Comparison of ENCODE assay signal across 7 cellular contexts in genomic region chrX:74535633-74536141, GRCh38.
A peak's percentile ranks its signal among the peaks of the same experiment; 100 is the strongest.
DNase-seq lines count a peak whose midpoint lies in the region; ATAC-seq, FAIRE-seq and TF ChIP-seq lines count a peak whose summit lies in the region.

No MANE protein-coding gene starts in this region.

- peaks cover 2% of the 10 kb centered on the region for H3K36me3 Mint-ChIP-seq in astrocyte (ENCODE audit: low read depth, unreplicated experiment)

- peaks cover 9% of the 10 kb centered on the region for H3K4me1 Mint-ChIP-seq in astrocyte (ENCODE audit: low read depth, unreplicated experiment)

- no peak for FAIRE-seq in astrocyte (lab: Jason Lieb, UNC)

- peak overlapping the region; percentile 79 for H3K4me3 Mint-ChIP-seq in astrocyte (ENCODE audit: unreplicated experiment)

- intact Hi-C loops in right cardiac atrium (cut with DNase I) = loop anchor here in 1 of 4 donors (10.0 kb wide), 1 partner anchor 151 kb away; no protein-coding TSS in a partner anchor
- intact Hi-C loops in psoas muscle (cut with DNase I) = no loop called here

- H3K36me3 ChIP-seq in astrocyte (ENCODE audit: insufficient read depth, low read length) (no peaks in the 10 kb centered on the region), psoas muscle (ENCODE audit: insufficient read depth in 1 of 2, low read depth in 1 of 2) (no peaks in the 10 kb centered on the region)

- H3K9ac ChIP-seq in astrocyte (ENCODE audit: low read length) = peak overlapping the region; percentile 70

- H3K27ac Mint-ChIP-seq in astrocyte (ENCODE audit: unreplicated experiment) = no peak overlapping the region

- no peaks in the 10 kb centered on the region for H3K9me3 Mint-ChIP-seq in astrocyte (ENCODE audit: unreplicated experiment)

- no peaks in the 10 kb centered on the region for H3K79me2 ChIP-seq in astrocyte (ENCODE audit: insufficient read depth, low read length)

- H3K4me3 ChIP-seq in GM12864 (ENCODE audit: low read depth, low read length) = peak overlapping the region; percentile 47
- H3K4me3 ChIP-seq in astrocyte (ENCODE audit: insufficient read depth, low read depth, low read length) = peak overlapping the region; percentile 47
- H3K4me3 ChIP-seq in right cardiac atrium (ENCODE audit: low read length) = peak overlapping the region; percentile 53
- peak overlapping the region; percentile 72 for H3K4me3 ChIP-seq in psoas muscle

- H2AFZ ChIP-seq in astrocyte (ENCODE audit: low read depth, low read length) = peak overlapping the region; percentile 63

- H3K9me3 ChIP-seq in astrocyte (ENCODE audit: insufficient read depth, low read depth, low read length) (no peaks in the 10 kb centered on the region), right cardiac atrium (ENCODE audit: control insufficient read depth, low read length) (no peaks in the 10 kb centered on the region), psoas muscle (no peaks in the 10 kb centered on the region)

- H3K4me1 ChIP-seq in astrocyte (ENCODE audit: insufficient read depth, low read length) (peaks cover 10% of the 10 kb centered on the region), right cardiac atrium (ENCODE audit: control insufficient read depth, insufficient read depth, low read length) (no peaks in the 10 kb centered on the region), psoas muscle (no peaks in the 10 kb centered on the region)

- H3K27me3 ChIP-seq in astrocyte (ENCODE audit: insufficient read depth, low read length) = no peaks in the 10 kb centered on the region
- no peaks in the 10 kb centered on the region for H3K27me3 ChIP-seq in right cardiac atrium (ENCODE audit: control insufficient read depth, insufficient read depth)
- H3K27me3 ChIP-seq in psoas muscle (ENCODE audit: insufficient read depth in 3 of 3, low read length in 2 of 3) = peaks cover 0 to 28% (median 0%) of the 10 kb centered on the region in 3 donors

- H3K27me3 Mint-ChIP-seq in astrocyte (ENCODE audit: low read depth, unreplicated experiment) = no peaks in the 10 kb centered on the region

- H3K27ac ChIP-seq in astrocyte (ENCODE audit: low read depth, low read length) (peak overlapping the region; percentile 41), right cardiac atrium (ENCODE audit: low read length) (peak overlapping the region; percentile 86), psoas muscle (peak overlapping the region; percentile 92)

- no peak for TF ChIP-seq CTCF in GM12864 (IDR thresholded peaks at IDR 0.05; ENCODE audit: low read depth, low read length, missing control alignments)
- TF ChIP-seq CTCF in astrocyte (IDR thresholded peaks at IDR 0.05; ENCODE audit: insufficient read depth, low read depth, low read length) = no peak
- no peak for TF ChIP-seq CTCF in psoas muscle (IDR thresholded peaks at IDR 0.05)

- H3K4me2 ChIP-seq in astrocyte (ENCODE audit: low read length) = peak overlapping the region; percentile 85

- 1% methylated on average over 33 of the region's 33 CpGs for WGBS in right cardiac atrium
- WGBS in psoas muscle, 3 donors = 0 to 28% (median 1%) methylated on average over 16 to 33 of the region's 33 CpGs

- ATAC-seq in HG02759 (IDR thresholded peaks at IDR 0.05; ENCODE audit: unreplicated experiment) = peak; percentile 41
- ATAC-seq in right cardiac atrium = peak; percentile 85 to 88
- ATAC-seq in psoas muscle = peak; percentile 91 to 94 (median 92)

- DNase-seq in GM12864 (ENCODE audit: low read depth) (no peak), RPMI7951 (ENCODE audit: low read depth) (peak; percentile 73), astrocyte (ENCODE audit: low read depth) (peak; percentile 70), right cardiac atrium (peak; percentile 79 to 90 (median 89)), psoas muscle (peak; percentile 77 to 92), cerebellar nuclear complex (lab: John Stamatoyannopoulos, UW) (no peak)

- no peaks in the 10 kb centered on the region for H4K20me1 ChIP-seq in astrocyte (ENCODE audit: insufficient read depth, low read length)

Comparison
In these comparisons a context has a peak if more than half of its experiments do, and no peak if none do; other contexts are left out.
1. DNase-seq: peak in RPMI7951 (single experiment), astrocyte (single experiment), right cardiac atrium (3 of 3) and psoas muscle (2 of 2); none in GM12864 (single experiment) and cerebellar nuclear complex (0 of 2).
2. ATAC-seq: peak in every context shown above with its lines; median percentile 92 in psoas muscle; 86 in right cardiac atrium; 41 in HG02759.
3. H3K27ac ChIP-seq: peak in every context shown above with its lines; median percentile 92 in psoas muscle; 86 in right cardiac atrium; 41 in astrocyte.
4. Peak in every context shown above with its lines, with median percentiles within 50 percentile points of each other: H3K4me3 ChIP-seq.